Comparison of ENCODE assay signal across 8 cellular contexts in genomic region chr5:171630047-171630669, GRCh38.
A peak's percentile ranks its signal among the peaks of the same experiment; 100 is the strongest.
DNase-seq lines count a peak whose midpoint lies in the region; ATAC-seq and TF ChIP-seq lines count a peak whose summit lies in the region.

No MANE protein-coding gene starts in this region.

- peak; percentile 82 for DNase-seq in ELF-1 (ENCODE audit: low read depth, low spot score)
- peak; percentile 18 for DNase-seq in NCI-H1092 (lab: John Stamatoyannopoulos, UW)
- DNase-seq in body of pancreas: peak in 2 of 4 donors; percentile 10 to 39
- peak; percentile 40 for DNase-seq in kidney glomerular epithelial cell (lab: John Stamatoyannopoulos, UW)
- DNase-seq in vagina (ENCODE audit: extremely low spot score in 2 of 2): no peak
- DNase-seq in activated CD8-positive, alpha-beta memory T cell treated with anti-CD3 and anti-CD28 coated beads for 24 hours: no peak
- no peak for DNase-seq in activated effector memory CD4-positive, alpha-beta T cell treated with Interleukin-2 at 50 U/mL for 16 hours

- H3K4me1 ChIP-seq in body of pancreas (peaks cover 6% of the 10 kb centered on the region), vagina (peaks cover 8% of the 10 kb centered on the region)

- H3K9me3 ChIP-seq in body of pancreas (no peaks in the 10 kb centered on the region), vagina (no peaks in the 10 kb centered on the region)

- H3K4me3 ChIP-seq in body of pancreas (no peak overlapping the region), vagina (peak overlapping the region in 1 of 2 donors; percentile 7)

- no peaks in the 10 kb centered on the region for H3K36me3 ChIP-seq in body of pancreas (replicated peaks in 1 of 2; ENCODE audit: insufficient read depth in 1 of 2, low read depth in 2 of 2)
- no peaks in the 10 kb centered on the region for H3K36me3 ChIP-seq in vagina

- ATAC-seq in body of pancreas (peak; percentile 38), HG03457 (IDR thresholded peaks at IDR 0.05; ENCODE audit: unreplicated experiment) (no peak)

- TF ChIP-seq CTCF in body of pancreas (IDR thresholded peaks at IDR 0.05): peak in 3 of 7 experiments; percentile 19 to 33 (median 31)
- peak in 2 of 3 experiments; percentile 19 to 33 for TF ChIP-seq CTCF in vagina (IDR thresholded peaks at IDR 0.05)

- intact Hi-C loops in body of pancreas (cut with DNase I): no loop called here
- intact Hi-C loops in vagina (cut with DNase I): loop anchor here (10.0 kb wide), 1 partner anchor 145 kb away; no protein-coding TSS in a partner anchor

- H3K27ac ChIP-seq in body of pancreas (no peak overlapping the region), vagina (no peak overlapping the region)

- TF ChIP-seq POLR2A in body of pancreas (IDR thresholded peaks at IDR 0.05) (no peak), vagina (IDR thresholded peaks at IDR 0.05) (no peak)

- H3K27me3 ChIP-seq in body of pancreas (peaks cover 0 to 8% of the 10 kb centered on the region in 2 donors), vagina (no peaks in the 10 kb centered on the region)

- WGBS in body of pancreas, 2 donors: 14 to 16% methylated on average over 12 to 32 of the region's 32 CpGs

Comparison
In these comparisons a context has a peak if more than half of its experiments do, and no peak if none do; other contexts are left out.
1. DNase-seq: peak in ELF-1 (single experiment), NCI-H1092 (single experiment) and kidney glomerular epithelial cell (single experiment); none in vagina (0 of 2), activated CD8-positive, alpha-beta memory T cell treated with anti-CD3 and anti-CD28 coated beads for 24 hours (single experiment) and activated effector memory CD4-positive, alpha-beta T cell treated with Interleukin-2 at 50 U/mL for 16 hours (single experiment).